ENCODE assay signal across 9 cellular contexts in genomic region chr2:216619411-216620393, GRCh38. TPM values are rescaled to one million over a fixed set of nuclear protein-coding genes. Genes with fewer than 3 reads are reported as not detected.
DNase-seq lines count a peak whose midpoint lies in the region; ATAC-seq, FAIRE-seq and TF ChIP-seq lines count a peak whose summit lies in the region.
"Had no signal": no experiment of that assay in that cellular context is flagged by ENCODE, and none has a peak within 500 bp of the region (broad histone marks: within the 10 kb centered on the region; RNA-seq: fewer than 3 reads in every experiment).

No MANE protein-coding gene starts in this region.

- peak overlapping the region; percentile 47 for H2AFZ ChIP-seq in astrocyte (ENCODE audit: low read depth, low read length)
- peak overlapping the region; percentile 80 for H2AFZ ChIP-seq in neuronal stem cell (ENCODE audit: low read length)

- peak overlapping the region; percentile 94 for H3K27ac Mint-ChIP-seq in astrocyte (ENCODE audit: unreplicated experiment)
- no peak overlapping the region for H3K27ac Mint-ChIP-seq in HFFc6

- peaks cover 26% of the 10 kb centered on the region for H3K4me1 ChIP-seq in HUES64 (ENCODE audit: insufficient read depth, low read length)
- H3K4me1 ChIP-seq in astrocyte (ENCODE audit: insufficient read depth, low read length) = no peaks in the 10 kb centered on the region
- H3K4me1 ChIP-seq in neuronal stem cell (ENCODE audit: control insufficient read depth in 2 of 2, insufficient read depth in 1 of 2, low read depth in 1 of 2, low read length in 2 of 2) = peaks cover 18 to 27% of the 10 kb centered on the region in 2 donors
- H3K4me1 ChIP-seq: psoas muscle had no signal

- H2BK120ac ChIP-seq in neuronal stem cell (ENCODE audit: low read depth, low read length) = no peak overlapping the region

- H3K4ac ChIP-seq in neuronal stem cell (ENCODE audit: low read length) = no peak overlapping the region

- H3K27me3 Mint-ChIP-seq in astrocyte (ENCODE audit: low read depth, unreplicated experiment) (peaks cover 2% of the 10 kb centered on the region), HFFc6 (ENCODE audit: insufficient read depth) (peaks cover 61% of the 10 kb centered on the region)

- H2BK12ac ChIP-seq in neuronal stem cell (ENCODE audit: low read length) = no peak overlapping the region

- H3K9me3 Mint-ChIP-seq in astrocyte (ENCODE audit: unreplicated experiment) (no peaks in the 10 kb centered on the region), HFFc6 (no peaks in the 10 kb centered on the region; the same call in 1 of the 2 replicates)

- H3K27me3 ChIP-seq in HUES64 (ENCODE audit: insufficient read depth, low read length) = no peaks in the 10 kb centered on the region
- peaks cover 3% of the 10 kb centered on the region for H3K27me3 ChIP-seq in astrocyte (ENCODE audit: insufficient read depth, low read length)
- no peaks in the 10 kb centered on the region for H3K27me3 ChIP-seq in neuronal stem cell (ENCODE audit: control insufficient read depth in 3 of 3, insufficient read depth in 3 of 3, low read depth in 1 of 3, low read length in 3 of 3)

- H3K4me3 ChIP-seq in HUES64 (ENCODE audit: low read length) = no peak overlapping the region
- no peak overlapping the region for H3K4me3 ChIP-seq in astrocyte (ENCODE audit: insufficient read depth, low read depth, low read length)
- peak overlapping the region in 1 of 2 donors; percentile 3 for H3K4me3 ChIP-seq in neuronal stem cell (ENCODE audit: low read length in 2 of 2)
- H3K4me3 ChIP-seq: psoas muscle had no signal

- no peak overlapping the region for H3K18ac ChIP-seq in neuronal stem cell (ENCODE audit: low read length)

- no peak for TF ChIP-seq CTCF in astrocyte (IDR thresholded peaks at IDR 0.05; ENCODE audit: insufficient read depth, low read depth, low read length)
- TF ChIP-seq CTCF in HFFc6 (IDR thresholded peaks at IDR 0.05) = no peak

- no peak overlapping the region for H4K8ac ChIP-seq in neuronal stem cell (ENCODE audit: low read depth, low read length)

- H2BK5ac ChIP-seq in neuronal stem cell (ENCODE audit: low read length) = no peak overlapping the region

- H3K9ac ChIP-seq in HUES64 (ENCODE audit: low read depth, low read length) = peak overlapping the region; percentile 4; the same call in 1 of the 2 replicates
- H3K9ac ChIP-seq in astrocyte (ENCODE audit: low read length) = no peak overlapping the region
- H3K9ac ChIP-seq in neuronal stem cell (ENCODE audit: low read depth, low read length, poor library complexity) = no peak overlapping the region

- H3K4me2 ChIP-seq in astrocyte (ENCODE audit: low read length) = no peak overlapping the region
- H3K4me2 ChIP-seq in neuronal stem cell (ENCODE audit: insufficient read depth, low read length, poor library complexity, severe bottlenecking) = no peak overlapping the region

- no peaks in the 10 kb centered on the region for H3K79me1 ChIP-seq in neuronal stem cell (ENCODE audit: low read depth, low read length)

- H3K27ac ChIP-seq in HUES64 (ENCODE audit: low read depth, low read length) (peak overlapping the region; percentile 36), astrocyte (ENCODE audit: low read depth, low read length) (no peak overlapping the region), neuronal stem cell (replicated peaks; ENCODE audit: low read length) (peak overlapping the region; percentile 4)
- H3K27ac ChIP-seq: psoas muscle had no signal

- no peak overlapping the region for H3K14ac ChIP-seq in neuronal stem cell (ENCODE audit: low read length)

- H2AK5ac ChIP-seq in neuronal stem cell (ENCODE audit: low read depth, low read length) = no peak overlapping the region

- H3K4me3 Mint-ChIP-seq in astrocyte (ENCODE audit: unreplicated experiment) (no peak overlapping the region), HFFc6 (no peak overlapping the region)

- H3K36me3 Mint-ChIP-seq in astrocyte (ENCODE audit: low read depth, unreplicated experiment) = peaks cover 1% of the 10 kb centered on the region
- 0 out of 2 replicates have a peak, but pooled peaks cover 4% of the 10 kb centered on the region for H3K36me3 Mint-ChIP-seq in HFFc6 (ENCODE audit: low read depth)

- H3K9me3 ChIP-seq in HUES64 (ENCODE audit: insufficient read depth, low read depth, low read length) (no peaks in the 10 kb centered on the region), astrocyte (ENCODE audit: insufficient read depth, low read depth, low read length) (peaks cover 2% of the 10 kb centered on the region), neuronal stem cell (replicated peaks in 1 of 2; ENCODE audit: control insufficient read depth in 2 of 2, insufficient read depth in 1 of 2, low read depth in 1 of 2, low read length in 2 of 2) (peaks cover 0 to 7% of the 10 kb centered on the region in 2 donors)
- H3K9me3 ChIP-seq: psoas muscle had no signal

- FAIRE-seq in astrocyte (lab: Jason Lieb, UNC) = no peak

- H4K20me1 ChIP-seq in astrocyte (ENCODE audit: insufficient read depth, low read length) = no peaks in the 10 kb centered on the region

- no peak overlapping the region for H4K91ac ChIP-seq in neuronal stem cell (ENCODE audit: low read depth, low read length, poor library complexity)

- no peak for ATAC-seq in HG03439 (IDR thresholded peaks at IDR 0.05; ENCODE audit: unreplicated experiment)

- H3K4me1 Mint-ChIP-seq in astrocyte (ENCODE audit: low read depth, unreplicated experiment) = peaks cover 14% of the 10 kb centered on the region
- H3K4me1 Mint-ChIP-seq in HFFc6 (ENCODE audit: low read depth) = no peaks in the 10 kb centered on the region

- H2BK15ac ChIP-seq in neuronal stem cell (ENCODE audit: low read length) = no peak overlapping the region

- DNase-seq in NCI-H226 = peak; percentile 4
- DNase-seq in astrocyte (ENCODE audit: low read depth) = no peak
- no peak for DNase-seq in neuronal stem cell (ENCODE audit: low spot score)
- no peak for DNase-seq in NCI-H345 (lab: John Stamatoyannopoulos, UW)
- DNase-seq in HFFc6 = no peak
- DNase-seq in iPS-NIHi11 (ENCODE audit: low spot score) = no peak
- DNase-seq: psoas muscle had no signal

- H3K79me2 ChIP-seq in astrocyte (ENCODE audit: insufficient read depth, low read length) = no peaks in the 10 kb centered on the region

- H3K36me3 ChIP-seq in HUES64 (ENCODE audit: insufficient read depth, low read length) (no peaks in the 10 kb centered on the region), astrocyte (ENCODE audit: insufficient read depth, low read length) (no peaks in the 10 kb centered on the region), neuronal stem cell (replicated peaks in 1 of 2; ENCODE audit: control insufficient read depth in 2 of 2, insufficient read depth in 2 of 2, low read length in 2 of 2) (no peaks in the 10 kb centered on the region)

- WGBS in HUES64 = 47% methylated on average over 11 of the region's 12 CpGs
- WGBS in neuronal stem cell (ENCODE audit: extremely low coverage in 2 of 2, insufficient read length in 2 of 2, insufficient replicate concordance in 1 of 2), 2 donors = no CpG with 5 or more reads among the region's 12 CpGs

- H3K23ac ChIP-seq in neuronal stem cell (ENCODE audit: low read depth, low read length, poor library complexity) = no peak overlapping the region

RNA-seq across cellular contexts. Expression of gene IGFBP2, which starts 13.5 kb away (rescaled TPM):
- polyA plus RNA-seq in HUES64 (2013, experiment 1 of 2) = 353 TPM
- 448 TPM for polyA plus RNA-seq in HUES64 (2013, experiment 2 of 2)
- 944 and 1,071 TPM in 2 replicates for total RNA-seq in astrocyte
- polyA plus RNA-seq in neuronal stem cell (2013, experiment 1 of 2) = 479 TPM
- polyA plus RNA-seq in neuronal stem cell (2013, experiment 2 of 2) = 466 TPM
- under 1 TPM in 2 of 6 experiments, not detected in 4; 0.28 to 0.40 TPM for total RNA-seq in HFFc6 (2021; fragmentation: NEBNext Ultra II Directional; extraction: Animal tissue kit (Norgen Biotek cat#: 25700))

Comparison
In these comparisons a context has a peak if more than half of its experiments do, and no peak if none do; other contexts are left out.
1. RNA of gene IGFBP2, which starts 13.5 kb away (total RNA-seq): 944 to 1,071 TPM in astrocyte; 0.28 to 0.40 TPM in HFFc6; every median in the first group is over 100 times any median in the second.